Comparison of ENCODE assay signal across 8 cellular contexts in the genomic region with DNA sequence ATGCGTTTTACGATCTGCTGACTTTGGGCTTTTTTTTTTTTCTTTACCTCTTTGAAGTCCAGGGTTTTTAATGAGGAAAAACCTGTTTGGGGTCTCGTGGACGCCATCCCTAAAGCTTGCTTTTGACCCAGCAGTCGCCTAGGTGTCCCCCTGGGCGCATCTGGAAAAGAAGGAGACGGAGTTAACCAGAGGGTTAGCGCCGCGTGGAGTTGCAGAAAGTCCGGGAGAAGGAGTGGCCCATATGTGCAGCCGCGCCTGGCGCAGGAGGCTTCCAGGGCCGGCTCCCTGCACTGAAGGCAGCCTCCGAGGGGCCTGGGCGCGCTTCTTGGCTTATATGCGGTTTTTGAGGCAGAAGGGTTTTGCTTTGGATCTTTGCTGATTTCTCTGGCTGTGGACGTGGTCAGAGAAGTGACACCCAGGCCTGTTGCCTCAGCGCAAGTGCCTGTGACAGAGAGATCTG. TPM values are rescaled to one million over a fixed set of nuclear protein-coding genes. Genes with fewer than 3 reads are reported as not detected.
DNase-seq lines count a peak whose midpoint lies in the region; ATAC-seq and TF ChIP-seq lines count a peak whose summit lies in the region.

No MANE protein-coding gene starts in this region.

- ATAC-seq in left colon (peak; percentile 68), HG02840 (IDR thresholded peaks at IDR 0.05; ENCODE audit: low FRiP score, unreplicated experiment) (no peak)

- no peaks in the 10 kb centered on the region for H3K27me3 ChIP-seq in GM06990 (replicated peaks; ENCODE audit: control insufficient read depth, insufficient read depth, low read length)
- H3K27me3 ChIP-seq in suprapubic skin = no peaks in the 10 kb centered on the region

- no peaks in the 10 kb centered on the region for H3K36me3 ChIP-seq in GM06990 (ENCODE audit: control insufficient read depth, insufficient read depth, low read length)
- H3K36me3 ChIP-seq in suprapubic skin = no peaks in the 10 kb centered on the region

- no peaks in the 10 kb centered on the region for H3K9me3 ChIP-seq in suprapubic skin

- TF ChIP-seq EP300 in suprapubic skin (IDR thresholded peaks at IDR 0.05) = no peak

- H3K4me1 ChIP-seq in suprapubic skin = peaks cover 29% of the 10 kb centered on the region

- intact Hi-C loops in left colon (cut with DNase I, micrococcal nuclease) = no loop called here

- WGBS in suprapubic skin = 2% methylated on average over 21 of the region's 21 CpGs

- H3K4me3 ChIP-seq in GM06990 (replicated peaks; ENCODE audit: low read depth, low read length) (peak overlapping the region; percentile 84), suprapubic skin (peak overlapping the region; percentile 99)

- peak overlapping the region; percentile 95 for H3K27ac ChIP-seq in suprapubic skin

- no peak for TF ChIP-seq CTCF in GM06990 (IDR thresholded peaks at IDR 0.05; ENCODE audit: insufficient read depth, low read length, poor library complexity, severe bottlenecking)
- TF ChIP-seq CTCF in suprapubic skin (IDR thresholded peaks at IDR 0.05) = no peak

- DNase-seq in GM06990 (ENCODE audit: extremely low read depth, insufficient read length) (peak; percentile 40), M059J (ENCODE audit: low read depth) (peak; percentile 21), astrocyte of the hippocampus (ENCODE audit: low read depth, low spot score) (peak; percentile 53), left colon (peak in 1 of 2 donors; percentile 65), suprapubic skin (ENCODE audit: low spot score in 2 of 2) (peak in 1 of 2 donors; percentile 79), H4 (ENCODE audit: low spot score) (no peak), foreskin melanocyte (no peak)

- TF ChIP-seq POLR2A in suprapubic skin (IDR thresholded peaks at IDR 0.05) = no peak

RNA-seq across cellular contexts. Expression of a gene that starts 0.9 kb away (rescaled TPM):
- total RNA-seq in M059J (2014; rRNA removed; shearing (Covaris generic)) = 27.3 and 42.7 TPM in 2 replicates
- total RNA-seq in left colon = 10 to 100 TPM; 41.2 to 46.7 TPM
- 10 to 100 TPM; 17.5 to 24.7 (median 21.7) TPM for total RNA-seq in suprapubic skin
- 16.1 and 18.8 TPM in 2 replicates for total RNA-seq in H4 (2014; rRNA removed; shearing (Covaris generic))

Comparison
In these comparisons a context has a peak if more than half of its experiments do, and no peak if none do; other contexts are left out.
1. DNase-seq: peak in GM06990 (single experiment), M059J (single experiment) and astrocyte of the hippocampus (single experiment); none in H4 (single experiment) and foreskin melanocyte (single experiment).